In genomic region chr19:12314553-12314952, GRCh38 we compare ENCODE assay signal across 19 cellular contexts. TPM values are rescaled to one million over a fixed set of nuclear protein-coding genes. Genes with fewer than 3 reads are reported as not detected.
DNase-seq lines count a peak whose midpoint lies in the region; ATAC-seq, FAIRE-seq and TF ChIP-seq lines count a peak whose summit lies in the region.
"Had no signal": no experiment of that assay in that cellular context is flagged by ENCODE, and none has a peak within 500 bp of the region (broad histone marks: within the 10 kb centered on the region; RNA-seq: fewer than 3 reads in every experiment).

No MANE protein-coding gene starts in this region.

- no peak overlapping the region for H4K8ac ChIP-seq in mesendoderm (ENCODE audit: low read depth, low read length)

- H3K9me3 ChIP-seq in KOPT-K1 (ENCODE audit: insufficient read depth, low read length, poor library complexity, severe bottlenecking): peaks cover 20% of the 10 kb centered on the region
- H3K9me3 ChIP-seq in GM12878 (replicated peaks; ENCODE audit: control insufficient read depth, insufficient read depth, low read length): peaks cover 9% of the 10 kb centered on the region; the same call in 2 of the 3 replicates
- peaks cover 11% of the 10 kb centered on the region for H3K9me3 ChIP-seq in mucosa of descending colon

- H2BK120ac ChIP-seq in mesendoderm (ENCODE audit: low read depth, low read length): no peak overlapping the region

- no peaks in the 10 kb centered on the region for H3K27me3 Mint-ChIP-seq in activated T-cell treated with anti-CD3 and anti-CD28 coated beads, Interleukin-2, amount 50 U/mL, for 72 hours (ENCODE audit: low read depth)
- H3K27me3 Mint-ChIP-seq: memory B cell; naive thymus-derived CD8-positive, alpha-beta T cell had no signal

- SMC1A ChIA-PET in GM12878 (lab: Charles Lee; ENCODE audit: uncharacterized antibody, unreplicated experiment): no interaction called here

- peak overlapping the region; percentile 18 for H3K27ac ChIP-seq in KOPT-K1 (ENCODE audit: low read depth, low read length, poor library complexity, severe bottlenecking)
- H3K27ac ChIP-seq in GM12878 (ENCODE audit: control insufficient read depth, insufficient read depth): no peak overlapping the region
- no peak overlapping the region for H3K27ac ChIP-seq in mesendoderm (ENCODE audit: low read depth, low read length)

- 93% methylated on average over 7 of the region's 7 CpGs for WGBS in GM12878 (ENCODE audit: insufficient coverage, insufficient replicate concordance, low lambda C conversion rate, missing lambda C conversion rate)
- WGBS in mesendoderm (ENCODE audit: extremely low coverage, insufficient coverage, low lambda C conversion rate): no CpG with 5 or more reads among the region's 7 CpGs

- BruUV-seq in GM12878 (replicated peaks; lab: Mats Ljungman, UMichigan): no TSS peak

- no peak overlapping the region for H3K4ac ChIP-seq in mesendoderm (ENCODE audit: low read depth, low read length)

- peaks cover 21 to 35% of the 10 kb centered on the region in 2 donors for H3K36me3 Mint-ChIP-seq in activated T-cell treated with anti-CD3 and anti-CD28 coated beads, Interleukin-2, amount 50 U/mL, for 72 hours (ENCODE audit: insufficient read depth in 2 of 2)

- FAIRE-seq in GM12878 (lab: Jason Lieb, UNC): no peak
- no peak for FAIRE-seq in urothelium cell line (lab: Jason Lieb, UNC)
- FAIRE-seq: kidney had no signal

- H3K9me3 Mint-ChIP-seq in activated T-cell treated with anti-CD3 and anti-CD28 coated beads, Interleukin-2, amount 50 U/mL, for 72 hours: peaks cover 6 to 19% of the 10 kb centered on the region in 2 donors

- ATAC-seq in GM12878 (no peak), mucosa of descending colon (peak; percentile 68), GM19455 (IDR thresholded peaks at IDR 0.05; ENCODE audit: unreplicated experiment) (no peak)
- ATAC-seq in activated T-cell treated with anti-CD3 and anti-CD28 coated beads, Interleukin-2, amount 50 U/mL, for 72 hours (replicated peaks in 1 of 2): no peak
- ATAC-seq: naive thymus-derived CD8-positive, alpha-beta T cell had no signal

- CTCF ChIA-PET in GM12878 (lab: Yijun Ruan, JAX): no interaction called here

- no peak overlapping the region for H2BK5ac ChIP-seq in mesendoderm (ENCODE audit: low read length)

- H3K4me3 ChIP-seq in GM12878 (no peak overlapping the region), mucosa of descending colon (no peak overlapping the region), mesendoderm (ENCODE audit: low read length) (no peak overlapping the region)

- H3K4me1 ChIP-seq in GM12878 (ENCODE audit: control insufficient read depth, insufficient read depth, low read length) (no peaks in the 10 kb centered on the region), mucosa of descending colon (ENCODE audit: low read depth) (no peaks in the 10 kb centered on the region), mesendoderm (ENCODE audit: control insufficient read depth, low read depth, low read length) (no peaks in the 10 kb centered on the region)

- TF ChIP-seq POLR2A in GM12878 (IDR thresholded peaks at IDR 0.05; ENCODE audit: low read depth, low read length): no peak

- no peak for TF ChIP-seq RAD21 in GM12878 (IDR thresholded peaks at IDR 0.05; ENCODE audit: insufficient read depth, low read depth, low read length)

- RAD21 ChIA-PET in GM12878 (lab: Charles Lee; ENCODE audit: unreplicated experiment): no interaction called here

- H3K18ac ChIP-seq in mesendoderm (ENCODE audit: low read length): no peak overlapping the region

- H3K79me2 ChIP-seq in GM12878 (ENCODE audit: control insufficient read depth, insufficient read depth, low read length): no peaks in the 10 kb centered on the region
- H3K79me2 ChIP-seq in mesendoderm (ENCODE audit: control insufficient read depth, insufficient read depth, low read length): no peaks in the 10 kb centered on the region

- H4K5ac ChIP-seq in mesendoderm (ENCODE audit: low read length): no peak overlapping the region

- H3K79me1 ChIP-seq in mesendoderm (ENCODE audit: low read length): no peaks in the 10 kb centered on the region

- no peaks in the 10 kb centered on the region for H3K4me1 Mint-ChIP-seq in activated T-cell treated with anti-CD3 and anti-CD28 coated beads, Interleukin-2, amount 50 U/mL, for 72 hours (ENCODE audit: low read depth)

- H3K23ac ChIP-seq in mesendoderm (ENCODE audit: low read length): no peak overlapping the region

- no peak overlapping the region for H2AFZ ChIP-seq in GM12878 (ENCODE audit: control insufficient read depth, low read depth, low read length)

- H4K20me1 ChIP-seq in GM12878 (ENCODE audit: control insufficient read depth, insufficient read depth): no peaks in the 10 kb centered on the region

- peaks cover 14% of the 10 kb centered on the region for H3K36me3 ChIP-seq in KOPT-K1 (ENCODE audit: insufficient read depth, low read length)
- H3K36me3 ChIP-seq in GM12878 (ENCODE audit: control insufficient read depth in 2 of 2, insufficient read depth in 2 of 2, low read length in 1 of 2): no peaks in the 10 kb centered on the region
- H3K36me3 ChIP-seq in mucosa of descending colon (ENCODE audit: low read depth): peaks cover 8% of the 10 kb centered on the region
- no peaks in the 10 kb centered on the region for H3K36me3 ChIP-seq in mesendoderm (ENCODE audit: control insufficient read depth, insufficient read depth, low read length)

- no peak overlapping the region for H3K27ac Mint-ChIP-seq in activated T-cell treated with anti-CD3 and anti-CD28 coated beads, Interleukin-2, amount 50 U/mL, for 72 hours
- H3K27ac Mint-ChIP-seq: memory B cell had no signal

- no peak overlapping the region for H3K56ac ChIP-seq in mesendoderm (ENCODE audit: low read length)

- H3K9ac ChIP-seq in GM12878 (ENCODE audit: control insufficient read depth, insufficient read depth, low read length) (no peak overlapping the region), mesendoderm (ENCODE audit: low read length) (no peak overlapping the region)
- H3K9ac ChIP-seq: SK-N-SH had no signal

- intact Hi-C loops in GM12878 (cut with micrococcal nuclease; ENCODE audit: unreplicated experiment): no loop called here
- intact Hi-C loops in mucosa of descending colon (cut with DNase I, micrococcal nuclease): no loop called here

- DNase-seq in DMS53 (lab: John Stamatoyannopoulos, UW) (peak; percentile 74), GM12878 (ENCODE audit: low read depth, low spot score) (no peak), mucosa of descending colon (peak in 1 of 3 donors; percentile 28), mesendoderm (no peak), urothelium cell line (ENCODE audit: low spot score) (no peak)
- DNase-seq in activated T-cell treated with anti-CD3 and anti-CD28 coated beads, Interleukin-2, amount 50 U/mL, for 72 hours: no peak
- DNase-seq: C1 segment of cervical spinal cord; Calu3; cortex of kidney; H7; KG1; kidney; naive thymus-derived CD8-positive, alpha-beta T cell; NCI-H187 treated with DMSO at 0.1 percent for 48 hours; NCI-H524; SK-N-SH had no signal

- H3K4me3 Mint-ChIP-seq in activated T-cell treated with anti-CD3 and anti-CD28 coated beads, Interleukin-2, amount 50 U/mL, for 72 hours: no peak overlapping the region
- H3K4me3 Mint-ChIP-seq: memory B cell; naive thymus-derived CD8-positive, alpha-beta T cell had no signal

- TF ChIP-seq EP300 in GM12878 (IDR thresholded peaks at IDR 0.05; ENCODE audit: borderline replicate concordance in 1 of 2, control insufficient read depth in 1 of 2, low read depth in 2 of 2, low read length in 2 of 2): no peak

- H3K27me3 ChIP-seq in GM12878 (replicated peaks in 1 of 2; ENCODE audit: control insufficient read depth in 2 of 2, insufficient read depth in 2 of 2, low read length in 1 of 2): no peaks in the 10 kb centered on the region
- H3K27me3 ChIP-seq in mesendoderm (ENCODE audit: insufficient read depth, low read length, poor library complexity): no peaks in the 10 kb centered on the region

- POLR2A ChIA-PET in GM12878 (lab: Charles Lee): interaction anchor here (0.6 kb wide), 1 partner anchor 17 kb away, joined by 3 read pairs; no protein-coding TSS in a partner anchor

- H2BK15ac ChIP-seq in mesendoderm (replicated peaks; ENCODE audit: low read depth): no peak overlapping the region

- in situ Hi-C loops in GM12878 (cut with MboI): no loop called here

- H3K4me2 ChIP-seq in GM12878 (ENCODE audit: control insufficient read depth, insufficient read depth) (no peak overlapping the region), mesendoderm (ENCODE audit: low read length) (no peak overlapping the region)
- H3K4me2 ChIP-seq: SK-N-SH had no signal

- TF ChIP-seq CTCF in GM12878 (IDR thresholded peaks at IDR 0.05 in 2 of 3, conservative IDR thresholded peaks at IDR 0.05 in 1 of 3; ENCODE audit: control insufficient read depth in 2 of 3, extremely low read depth in 1 of 3, insufficient read depth in 1 of 3, low read depth in 3 of 3, low read length in 3 of 3): no peak
- no peak for TF ChIP-seq CTCF in mucosa of descending colon (IDR thresholded peaks at IDR 0.05)

- H2AK5ac ChIP-seq in mesendoderm (ENCODE audit: low read length): no peak overlapping the region

RNA-seq across cellular contexts. Expression of gene ZNF563, which starts 18.9 kb away (rescaled TPM):
- 28.0 and 29.6 TPM in 2 replicates for total RNA-seq in GM12878 (2013; cell fraction: nucleolus; rRNA removed)
- 1.8 and 2.7 TPM in 2 replicates for total RNA-seq in GM12878 (2014; rRNA removed)
- total RNA-seq in GM12878 (2014; rRNA removed; fragmentation: Illumina TruSeq; extraction: Trizol): 4.4 TPM in 2 replicates
- 2.8 and 3.7 TPM in 2 replicates for total RNA-seq in GM12878 (2021)
- polyA plus RNA-seq in GM12878 (2011; ENCODE audit: low read depth): 2.0 TPM
- 6.4 and 11.4 TPM in 2 replicates for polyA plus RNA-seq in GM12878 (2011; rRNA removed)
- polyA plus RNA-seq in GM12878 (2011; cell fraction: cytosol; rRNA removed): 3.0 and 3.7 TPM in 2 replicates
- 3.8 and 4.6 TPM in 2 replicates for polyA plus RNA-seq in GM12878 (2011; cell fraction: nucleus; rRNA removed)
- polyA plus RNA-seq in GM12878 (2012): 2.0 and 4.1 TPM in 2 replicates
- 2.8 and 3.8 TPM in 2 replicates for polyA plus RNA-seq in GM12878 (2014; fragmentation: Illumina TruSeq; extraction: Trizol)
- 1 to 10 TPM; 1.7 to 2.5 TPM for polyA plus RNA-seq in GM12878 (2014; fragmentation: Nextera tagmentation; extraction: Ambion mirVana)
- polyA plus RNA-seq in GM12878 (2014; rRNA removed): 2.7 and 2.8 TPM in 2 replicates
- 1 to 10 TPM; 4.8 to 5.5 TPM for polyA plus RNA-seq in GM12878 (2016; fragmentation: Nextera tagmentation; extraction: Ambion mirVana)
- 4.5 and 5.2 TPM in 2 replicates for polyA minus RNA-seq in GM12878 (2011; rRNA and poly(A)+ RNA removed)
- polyA minus RNA-seq in GM12878 (2011; cell fraction: cytosol; rRNA and poly(A)+ RNA removed): 1.8 and 4.9 TPM in 2 replicates
- polyA minus RNA-seq in GM12878 (2011; cell fraction: nucleus; rRNA and poly(A)+ RNA removed): 2.9 and 4.1 TPM in 2 replicates
- 1 to 10 TPM; 2.7 to 4.1 (median 4.0) TPM for total RNA-seq in mucosa of descending colon
- 1.0 TPM for polyA plus RNA-seq in mesendoderm (2013, experiment 1 of 2)
- polyA plus RNA-seq in mesendoderm (2013, experiment 2 of 2): 0.91 TPM
- 10 to 100 TPM in 1 of 2 donors, 1 to 10 TPM in 1; 8.2 to 13.1 TPM for total RNA-seq in activated T-cell treated with anti-CD3 and anti-CD28 coated beads, Interleukin-2, amount 50 U/mL, for 72 hours
- total RNA-seq: H7 had no signal

RNA-seq across cellular contexts. Expression of gene ZNF44, which starts 19.9 kb away (rescaled TPM):
- 33.3 and 35.4 TPM in 2 replicates for total RNA-seq in GM12878 (2013; cell fraction: nucleolus; rRNA removed)
- 3.8 and 4.3 TPM in 2 replicates for total RNA-seq in GM12878 (2014; rRNA removed)
- total RNA-seq in GM12878 (2014; rRNA removed; fragmentation: Illumina TruSeq; extraction: Trizol): 7.2 and 7.4 TPM in 2 replicates
- 4.4 and 5.5 TPM in 2 replicates for total RNA-seq in GM12878 (2021)
- 2.8 TPM for polyA plus RNA-seq in GM12878 (2011; ENCODE audit: low read depth)
- polyA plus RNA-seq in GM12878 (2011; rRNA removed): 11.3 and 16.4 TPM in 2 replicates
- polyA plus RNA-seq in GM12878 (2011; cell fraction: cytosol; rRNA removed): 6.3 and 6.8 TPM in 2 replicates
- 10.5 and 12.7 TPM in 2 replicates for polyA plus RNA-seq in GM12878 (2011; cell fraction: nucleus; rRNA removed)
- 4.4 and 5.1 TPM in 2 replicates for polyA plus RNA-seq in GM12878 (2012)
- polyA plus RNA-seq in GM12878 (2014; fragmentation: Illumina TruSeq; extraction: Trizol): 6.0 and 7.9 TPM in 2 replicates
- polyA plus RNA-seq in GM12878 (2014; fragmentation: Nextera tagmentation; extraction: Ambion mirVana): 1 to 10 TPM; 4.0 to 4.5 TPM
- 2.7 and 3.7 TPM in 2 replicates for polyA plus RNA-seq in GM12878 (2014; rRNA removed)
- 1 to 10 TPM; 5.3 to 7.3 TPM for polyA plus RNA-seq in GM12878 (2016; fragmentation: Nextera tagmentation; extraction: Ambion mirVana)
- polyA minus RNA-seq in GM12878 (2011; rRNA and poly(A)+ RNA removed): 8.7 and 11.3 TPM in 2 replicates
- 3.9 and 5.6 TPM in 2 replicates for polyA minus RNA-seq in GM12878 (2011; cell fraction: cytosol; rRNA and poly(A)+ RNA removed)
- polyA minus RNA-seq in GM12878 (2011; cell fraction: nucleus; rRNA and poly(A)+ RNA removed): 6.2 and 11.2 TPM in 2 replicates
- total RNA-seq in mucosa of descending colon: 10 to 100 TPM; 17.8 to 22.8 (median 21.7) TPM
- polyA plus RNA-seq in mesendoderm (2013, experiment 1 of 2): 2.3 TPM
- 2.3 TPM for polyA plus RNA-seq in mesendoderm (2013, experiment 2 of 2)
- total RNA-seq in activated T-cell treated with anti-CD3 and anti-CD28 coated beads, Interleukin-2, amount 50 U/mL, for 72 hours: 10 to 100 TPM; 10.8 to 11.8 TPM

RNA-seq across cellular contexts. Expression of gene ZNF442, which starts 50.9 kb away (rescaled TPM):
- 0.86 and 0.98 TPM in 2 replicates for total RNA-seq in GM12878 (2013; cell fraction: nucleolus; rRNA removed)
- total RNA-seq in GM12878 (2014; rRNA removed): 0.11 and 0.23 TPM in 2 replicates
- total RNA-seq in GM12878 (2014; rRNA removed; fragmentation: Illumina TruSeq; extraction: Trizol): 0.41 and 0.45 TPM in 2 replicates
- 0.15 and 0.58 TPM in 2 replicates for total RNA-seq in GM12878 (2021)
- polyA plus RNA-seq in GM12878 (2011; ENCODE audit: low read depth): 0.83 TPM
- 0.26 and 0.69 TPM in 2 replicates for polyA plus RNA-seq in GM12878 (2011; rRNA removed)
- polyA plus RNA-seq in GM12878 (2011; cell fraction: cytosol; rRNA removed): 0.07 and 0.15 TPM in 2 replicates
- 0.15 and 0.28 TPM in 2 replicates for polyA plus RNA-seq in GM12878 (2011; cell fraction: nucleus; rRNA removed)
- polyA plus RNA-seq in GM12878 (2012): 1.5 and 2.0 TPM in 2 replicates
- 0.10 and 0.65 TPM in 2 replicates for polyA plus RNA-seq in GM12878 (2014; fragmentation: Illumina TruSeq; extraction: Trizol)
- under 1 TPM in 1 of 2 experiments, not detected in 1; 0.05 TPM for polyA plus RNA-seq in GM12878 (2014; fragmentation: Nextera tagmentation; extraction: Ambion mirVana)
- polyA plus RNA-seq in GM12878 (2014; rRNA removed): 0.10 and 0.13 TPM in 2 replicates
- under 1 TPM; 0.24 to 0.64 TPM for polyA plus RNA-seq in GM12878 (2016; fragmentation: Nextera tagmentation; extraction: Ambion mirVana)
- 0.21 and 0.22 TPM in 2 replicates for polyA minus RNA-seq in GM12878 (2011; rRNA and poly(A)+ RNA removed)
- not detected in 2 replicates for polyA minus RNA-seq in GM12878 (2011; cell fraction: cytosol; rRNA and poly(A)+ RNA removed)
- polyA minus RNA-seq in GM12878 (2011; cell fraction: nucleus; rRNA and poly(A)+ RNA removed): 0.12 and 0.19 TPM in 2 replicates
- 1 to 10 TPM; 2.2 to 3.9 (median 2.5) TPM for total RNA-seq in mucosa of descending colon
- polyA plus RNA-seq in mesendoderm (2013, experiment 1 of 2): 0.46 TPM
- 0.43 TPM for polyA plus RNA-seq in mesendoderm (2013, experiment 2 of 2)
- 1 to 10 TPM; 2.0 to 3.1 TPM for total RNA-seq in activated T-cell treated with anti-CD3 and anti-CD28 coated beads, Interleukin-2, amount 50 U/mL, for 72 hours
- total RNA-seq: H7 had no signal
